Comparison of ENCODE assay signal across 8 cellular contexts in genomic region chr1:1700557-1700956, GRCh38. TPM values are rescaled to one million over a fixed set of nuclear protein-coding genes. Genes with fewer than 3 reads are reported as not detected.
DNase-seq lines count a peak whose midpoint lies in the region; ATAC-seq, FAIRE-seq and TF ChIP-seq lines count a peak whose summit lies in the region.
"Not testable (repeated sequence)": the region's sequence is repeated elsewhere in the genome, so short reads cannot be mapped to it uniquely, and the experiment has no call there.

No MANE protein-coding gene starts in this region.

- peak; percentile 35 for FAIRE-seq in K562 (lab: Jason Lieb, UNC)

- not testable (repeated sequence) for H3K9ac ChIP-seq in K562 (ENCODE audit: insufficient read depth in 1 of 2, low read depth in 2 of 2, low read length in 2 of 2)

- H3K9me2 ChIP-seq in GM23338 (ENCODE audit: insufficient read depth) = not testable (repeated sequence)

- H3K4me1 ChIP-seq in GM23338 (ENCODE audit: insufficient read depth); K562 (replicated peaks in 1 of 2; ENCODE audit: control insufficient read depth in 2 of 2, insufficient read depth in 2 of 2, low read length in 2 of 2); mucosa of descending colon (ENCODE audit: low read depth); upper lobe of right lung: not testable (repeated sequence)

- not testable (repeated sequence) for TF ChIP-seq CTCF in GM23338 (conservative IDR thresholded peaks at IDR 0.05; ENCODE audit: low read depth in 2 of 2); K562 (IDR thresholded peaks at IDR 0.05 in 2 of 3, conservative IDR thresholded peaks at IDR 0.05 in 1 of 3; ENCODE audit: insufficient read depth in 2 of 3, low read depth in 1 of 3, low read length in 3 of 3); mucosa of descending colon (IDR thresholded peaks at IDR 0.05); upper lobe of right lung (IDR thresholded peaks at IDR 0.05)

- H3K9me3 Mint-ChIP-seq in GM23338 = not testable (repeated sequence)

- H3K36me3 ChIP-seq in GM23338 (ENCODE audit: insufficient read depth); mucosa of descending colon (ENCODE audit: low read depth): not testable (repeated sequence)
- peaks cover 11% of the 10 kb centered on the region; the same call in 1 of the 3 replicates for H3K36me3 ChIP-seq in K562 (ENCODE audit: control insufficient read depth, insufficient read depth, low read length)
- H3K36me3 ChIP-seq in upper lobe of right lung = peaks cover 13% of the 10 kb centered on the region

- H3F3A ChIP-seq in GM23338 (replicated peaks; ENCODE audit: low read depth) = not testable (repeated sequence)

- not testable (repeated sequence) for H3K4me2 ChIP-seq in GM23338; K562 (ENCODE audit: insufficient read depth, low read length)

- intact Hi-C loops in K562 (cut with micrococcal nuclease); Right ventricle myocardium inferior (cut with DNase I); left cardiac atrium (cut with DNase I); mucosa of descending colon (cut with DNase I, micrococcal nuclease); upper lobe of right lung (cut with DNase I): not testable (repeated sequence)

- H3K27me3 ChIP-seq in GM23338 (ENCODE audit: insufficient read depth); K562 (ENCODE audit: control insufficient read depth in 2 of 2, insufficient read depth in 2 of 2, low read length in 2 of 2); upper lobe of right lung: not testable (repeated sequence)

- H3K79me2 ChIP-seq in GM23338 (replicated peaks; ENCODE audit: insufficient read depth); K562 (ENCODE audit: control insufficient read depth, insufficient read depth, low read length): not testable (repeated sequence)

- not testable (repeated sequence) for H3K4me1 Mint-ChIP-seq in GM23338

- ATAC-seq in GM23338 (peak; percentile 67), SK-N-SH treated with all-trans-retinoic acid at 6 μM for 48 hours (peak; percentile 22; the same call in 2 of the 3 replicates), K562 (peak; percentile 23; the same call in 2 of the 3 replicates), Right ventricle myocardium inferior (peak; percentile 64), left cardiac atrium (peak; percentile 79 to 82), left lobe of liver (peak; percentile 10), mucosa of descending colon (peak; percentile 12), upper lobe of right lung (peak; percentile 69)

- TF ChIP-seq EP300 in K562 (IDR thresholded peaks at IDR 0.05; ENCODE audit: low read length) = not testable (repeated sequence)

- not testable (repeated sequence) for H3K4me3 ChIP-seq in GM23338, K562, mucosa of descending colon, upper lobe of right lung

- in situ Hi-C loops in K562 (cut with MboI) = not testable (repeated sequence)

- POLR2A ChIA-PET in K562 (lab: Yijun Ruan, JAX) = not testable (repeated sequence)

- not testable (repeated sequence) for H3K27me3 Mint-ChIP-seq in GM23338 (ENCODE audit: insufficient read depth, low read depth, poor library complexity)

- not testable (repeated sequence) for H3K36me3 Mint-ChIP-seq in GM23338 (ENCODE audit: low read depth)

- not testable (repeated sequence) for H3K27ac Mint-ChIP-seq in GM23338

- TF ChIP-seq POLR2A in K562 (conservative IDR thresholded peaks at IDR 0.05) = not testable (repeated sequence)

- H4K20me1 ChIP-seq in GM23338 (replicated peaks; ENCODE audit: insufficient read depth); K562 (replicated peaks; ENCODE audit: control insufficient read depth, insufficient read depth, low read length): not testable (repeated sequence)

- CTCF ChIA-PET in K562 (lab: Yijun Ruan, JAX; ENCODE audit: low intra/inter-chr PET ratio) = not testable (repeated sequence)

- H2AFZ ChIP-seq in GM23338; K562 (ENCODE audit: low read depth, low read length): not testable (repeated sequence)

- DNase-seq in GM23338 (ENCODE audit: low spot score); K562 (ENCODE audit: extremely low read depth in 1 of 4, low spot score in 3 of 4); Right ventricle myocardium inferior (ENCODE audit: missing footprints); left cardiac atrium; left lobe of liver (ENCODE audit: low spot score); mucosa of descending colon; upper lobe of right lung: not testable (repeated sequence)

- not testable (repeated sequence) for H3K27ac ChIP-seq in GM23338 (ENCODE audit: low read depth); K562 (ENCODE audit: extremely low read depth, low read depth, low read length); upper lobe of right lung

- H3K9me3 ChIP-seq in K562 (replicated peaks; ENCODE audit: control insufficient read depth, insufficient read depth, low read depth, low read length); mucosa of descending colon; upper lobe of right lung: not testable (repeated sequence)

- WGBS in K562 (ENCODE audit: insufficient coverage, low coverage, missing lambda C conversion rate) = no CpG with 5 or more reads among the region's 33 CpGs

- H3K4me3 Mint-ChIP-seq in GM23338 = not testable (repeated sequence)

- not testable (repeated sequence) for TF ChIP-seq RAD21 in K562 (CRISPR knock-in tag; conservative IDR thresholded peaks at IDR 0.05 in 1 of 2, IDR thresholded peaks at IDR 0.05 in 1 of 2)

- BruUV-seq in K562 (replicated peaks; lab: Mats Ljungman, UMichigan) = not testable (repeated sequence)

- H3K9me1 ChIP-seq in K562 (ENCODE audit: control insufficient read depth, insufficient read depth, low read length) = not testable (repeated sequence)

RNA-seq across cellular contexts. Expression of gene SLC35E2B, which starts 8.0 kb away (rescaled TPM):
- 53.4 and 63.0 TPM in 2 replicates for total RNA-seq in GM23338 (2014; rRNA removed; shearing (Covaris generic))
- polyA plus RNA-seq in GM23338 (2016; fragmentation: Nextera tagmentation; extraction: Ambion mirVana) = 16.8 and 17.6 TPM in 2 replicates
- total RNA-seq in K562 (2011; cell fraction: chromatin; rRNA removed; ENCODE audit: low replicate concordance) = 99.6 and 161 TPM in 2 replicates
- 107 and 109 TPM in 2 replicates for total RNA-seq in K562 (2011; cell fraction: nucleolus; rRNA removed)
- total RNA-seq in K562 (2011; cell fraction: nucleoplasm; rRNA removed) = 98.4 and 102 TPM in 2 replicates
- 18.4 and 22.5 TPM in 2 replicates for total RNA-seq in K562 (2014; rRNA removed)
- total RNA-seq in K562 (2014; rRNA removed; fragmentation: Illumina TruSeq; extraction: Trizol) = 14.8 TPM in 2 replicates
- 20.7 and 21.9 TPM in 2 replicates for total RNA-seq in K562 (2015; rRNA removed; fragmentation: Illumina TruSeq; extraction: Trizol)
- total RNA-seq in K562 (2021) = 38.9 and 44.6 TPM in 2 replicates
- 30.8 and 36.5 TPM in 2 replicates for polyA plus RNA-seq in K562 (2011; rRNA removed)
- polyA plus RNA-seq in K562 (2011; cell fraction: cytosol; rRNA removed) = 33.9 and 35.2 TPM in 2 replicates
- polyA plus RNA-seq in K562 (2011; cell fraction: nucleus; rRNA removed) = 139 and 182 TPM in 2 replicates
- 28.9 and 66.9 TPM in 2 replicates for polyA plus RNA-seq in K562 (2012)
- polyA plus RNA-seq in K562 (2014; fragmentation: Illumina TruSeq; extraction: Trizol) = 29.5 and 31.5 TPM in 2 replicates
- 1 to 10 TPM; 4.7 to 5.2 TPM for polyA plus RNA-seq in K562 (2014; fragmentation: Nextera tagmentation; extraction: Ambion mirVana)
- 29.8 and 34.1 TPM in 2 replicates for polyA plus RNA-seq in K562 (2014; rRNA removed)
- polyA minus RNA-seq in K562 (2011; rRNA and poly(A)+ RNA removed) = 19.2 and 25.3 TPM in 2 replicates
- polyA minus RNA-seq in K562 (2011; cell fraction: cytosol; rRNA and poly(A)+ RNA removed) = 23.7 and 23.9 TPM in 2 replicates
- 26.0 and 28.7 TPM in 2 replicates for polyA minus RNA-seq in K562 (2011; cell fraction: nucleus; rRNA and poly(A)+ RNA removed)
- 20.3 TPM for total RNA-seq in Right ventricle myocardium inferior
- total RNA-seq in left cardiac atrium = 10 to 100 TPM; 15.3 to 24.6 TPM
- 18.6 TPM for total RNA-seq in left lobe of liver
- 10 to 100 TPM; 32.4 to 75.2 (median 73.8) TPM for total RNA-seq in mucosa of descending colon
- 49.8 TPM for total RNA-seq in upper lobe of right lung

RNA-seq across cellular contexts. Expression of gene CDK11A, which starts 23.6 kb away (rescaled TPM):
- total RNA-seq in GM23338 (2014; rRNA removed; shearing (Covaris generic)) = 19.6 and 22.8 TPM in 2 replicates
- polyA plus RNA-seq in GM23338 (2016; fragmentation: Nextera tagmentation; extraction: Ambion mirVana) (72.6 and 76.1 TPM in 2 replicates), K562 (2011; rRNA removed) (13.0 and 17.4 TPM in 2 replicates), K562 (2014; fragmentation: Illumina TruSeq; extraction: Trizol) (49.8 and 53.1 TPM in 2 replicates), K562 (2014; fragmentation: Nextera tagmentation; extraction: Ambion mirVana) (1 to 10 TPM; 4.5 to 8.4 TPM), K562 (2014; rRNA removed) (49.5 and 67.0 TPM in 2 replicates)
- 123 and 215 TPM in 2 replicates for total RNA-seq in K562 (2011; cell fraction: chromatin; rRNA removed; ENCODE audit: low replicate concordance)
- 128 and 164 TPM in 2 replicates for total RNA-seq in K562 (2011; cell fraction: nucleolus; rRNA removed)
- 71.6 and 88.8 TPM in 2 replicates for total RNA-seq in K562 (2011; cell fraction: nucleoplasm; rRNA removed)
- total RNA-seq in K562 (2014; rRNA removed) (44.4 and 48.8 TPM in 2 replicates), K562 (2014; rRNA removed; fragmentation: Illumina TruSeq; extraction: Trizol) (15.2 and 18.4 TPM in 2 replicates), K562 (2015; rRNA removed; fragmentation: Illumina TruSeq; extraction: Trizol) (33.6 and 43.9 TPM in 2 replicates), K562 (2021) (58.5 and 71.0 TPM in 2 replicates), Right ventricle myocardium inferior (20.8 TPM), left cardiac atrium (10 to 100 TPM; 19.1 to 21.1 TPM), left lobe of liver (13.6 TPM), mucosa of descending colon (10 to 100 TPM; 67.1 to 91.0 (median 83.5) TPM), upper lobe of right lung (51.7 TPM)
- polyA plus RNA-seq in K562 (2011; cell fraction: cytosol; rRNA removed) = 10.4 and 24.1 TPM in 2 replicates
- polyA plus RNA-seq in K562 (2011; cell fraction: nucleus; rRNA removed) = 167 and 314 TPM in 2 replicates
- polyA plus RNA-seq in K562 (2012) = 54.0 and 63.7 TPM in 2 replicates
- 8.1 and 9.7 TPM in 2 replicates for polyA minus RNA-seq in K562 (2011; rRNA and poly(A)+ RNA removed)
- 143 and 147 TPM in 2 replicates for polyA minus RNA-seq in K562 (2011; cell fraction: cytosol; rRNA and poly(A)+ RNA removed)
- polyA minus RNA-seq in K562 (2011; cell fraction: nucleus; rRNA and poly(A)+ RNA removed) = 39.7 and 41.0 TPM in 2 replicates

RNA-seq across cellular contexts. Expression of gene CDK11B, which starts 41.8 kb away (rescaled TPM):
- 19.8 and 22.4 TPM in 2 replicates for total RNA-seq in GM23338 (2014; rRNA removed; shearing (Covaris generic))
- 76.7 and 82.1 TPM in 2 replicates for polyA plus RNA-seq in GM23338 (2016; fragmentation: Nextera tagmentation; extraction: Ambion mirVana)
- total RNA-seq in K562 (2011; cell fraction: chromatin; rRNA removed; ENCODE audit: low replicate concordance) = 24.3 and 27.2 TPM in 2 replicates
- total RNA-seq in K562 (2011; cell fraction: nucleolus; rRNA removed) = 12.2 and 15.8 TPM in 2 replicates
- total RNA-seq in K562 (2011; cell fraction: nucleoplasm; rRNA removed) = 12.0 TPM in 2 replicates
- total RNA-seq in K562 (2014; rRNA removed) = 28.3 and 29.8 TPM in 2 replicates
- 13.3 and 18.5 TPM in 2 replicates for total RNA-seq in K562 (2014; rRNA removed; fragmentation: Illumina TruSeq; extraction: Trizol)
- 18.6 and 19.5 TPM in 2 replicates for total RNA-seq in K562 (2015; rRNA removed; fragmentation: Illumina TruSeq; extraction: Trizol)
- total RNA-seq in K562 (2021) = 27.7 and 34.7 TPM in 2 replicates
- polyA plus RNA-seq in K562 (2011; rRNA removed) = 6.2 and 6.5 TPM in 2 replicates
- 6.4 and 10.3 TPM in 2 replicates for polyA plus RNA-seq in K562 (2011; cell fraction: cytosol; rRNA removed)
- polyA plus RNA-seq in K562 (2011; cell fraction: nucleus; rRNA removed) = 28.0 and 40.4 TPM in 2 replicates
- polyA plus RNA-seq in K562 (2012) = 42.4 and 48.6 TPM in 2 replicates
- 50.8 and 52.2 TPM in 2 replicates for polyA plus RNA-seq in K562 (2014; fragmentation: Illumina TruSeq; extraction: Trizol)
- 1 to 10 TPM; 2.8 to 3.1 TPM for polyA plus RNA-seq in K562 (2014; fragmentation: Nextera tagmentation; extraction: Ambion mirVana)
- polyA plus RNA-seq in K562 (2014; rRNA removed) = 33.1 and 42.2 TPM in 2 replicates
- polyA minus RNA-seq in K562 (2011; rRNA and poly(A)+ RNA removed) = 2.8 and 3.3 TPM in 2 replicates
- polyA minus RNA-seq in K562 (2011; cell fraction: cytosol; rRNA and poly(A)+ RNA removed) = 5.3 and 6.9 TPM in 2 replicates
- polyA minus RNA-seq in K562 (2011; cell fraction: nucleus; rRNA and poly(A)+ RNA removed) = 3.8 and 5.3 TPM in 2 replicates
- 24.0 TPM for total RNA-seq in Right ventricle myocardium inferior
- total RNA-seq in left cardiac atrium = 10 to 100 TPM; 17.0 to 18.8 TPM
- 8.7 TPM for total RNA-seq in left lobe of liver
- total RNA-seq in mucosa of descending colon = 10 to 100 TPM; 31.9 to 45.6 (median 36.8) TPM
- total RNA-seq in upper lobe of right lung = 24.8 TPM

Comparison
In these comparisons a context has a peak if more than half of its experiments do, and no peak if none do; other contexts are left out.
1. ATAC-seq: peak in every context shown above with its lines; median percentile 80 in left cardiac atrium; 69 in upper lobe of right lung; 67 in GM23338; 64 in Right ventricle myocardium inferior; 23 in K562; 22 in SK-N-SH treated with all-trans-retinoic acid at 6 μM for 48 hours; 12 in mucosa of descending colon; 10 in left lobe of liver.